ENCODE assay signal across 1 cellular context in genomic region chr10:98321203-98321780, GRCh38.
TF ChIP-seq lines count a peak whose summit lies in the region.

No MANE protein-coding gene starts in this region.

TF ChIP-seq in GM23338, 12 proteins besides CTCF, POLR2A, EP300 and RAD21 (continued from another document):
- no peak for TF ChIP-seq ZNF462 (CRISPR knock-in tag; IDR thresholded peaks at IDR 0.05)
- TF ChIP-seq JUNB (IDR thresholded peaks at IDR 0.05; ENCODE audit: unreplicated experiment) = no peak
- TF ChIP-seq ZNF114 (CRISPR knock-in tag; IDR thresholded peaks at IDR 0.05) = no peak
- no peak for TF ChIP-seq EZH2phosphoT487 (IDR thresholded peaks at IDR 0.05; ENCODE audit: unreplicated experiment)
- TF ChIP-seq NANOG (IDR thresholded peaks at IDR 0.05; ENCODE audit: borderline replicate concordance) = no peak
- no peak for TF ChIP-seq EZH2 (IDR thresholded peaks at IDR 0.05; ENCODE audit: low read depth, unreplicated experiment)
- TF ChIP-seq ETS1 (IDR thresholded peaks at IDR 0.05) = no peak
- TF ChIP-seq STAT1 (IDR thresholded peaks at IDR 0.05; ENCODE audit: unreplicated experiment) = no peak
- TF ChIP-seq POLR2AphosphoS5 (IDR thresholded peaks at IDR 0.05; ENCODE audit: low read depth) = no peak
- no peak for TF ChIP-seq REST (IDR thresholded peaks at IDR 0.05; ENCODE audit: unreplicated experiment)
- TF ChIP-seq CREB1 (CRISPR knock-in tag; IDR thresholded peaks at IDR 0.05; ENCODE audit: low read depth) = no peak
TF ChIP-seq in GM23338: peak in this region for 0.
